23 cellular contexts compared by ENCODE assay signal in the genomic region with DNA sequence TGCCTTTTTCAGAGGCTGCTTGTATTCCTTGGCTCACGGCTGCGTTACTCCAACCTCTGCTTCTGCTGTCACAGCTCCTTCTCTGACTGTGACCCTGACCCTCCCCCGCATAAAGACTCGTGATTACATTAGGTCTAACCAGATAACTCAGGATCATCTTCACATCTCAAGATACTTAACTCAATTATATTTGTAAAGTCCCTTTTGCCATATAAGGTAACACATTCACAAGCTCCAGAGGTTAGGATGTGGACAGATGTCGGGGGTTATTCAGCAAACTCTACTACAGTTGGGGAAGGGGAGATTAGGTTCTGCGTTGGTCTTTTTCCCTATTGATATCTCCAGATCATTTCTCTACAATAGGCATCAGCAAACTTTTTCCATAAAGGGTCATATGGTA.
A peak's percentile ranks its signal among the peaks of the same experiment; 100 is the strongest.
DNase-seq lines count a peak whose midpoint lies in the region; ATAC-seq, FAIRE-seq and TF ChIP-seq lines count a peak whose summit lies in the region.
"Had no signal": no experiment of that assay in that cellular context is flagged by ENCODE, and none has a peak within 500 bp of the region (broad histone marks: within the 10 kb centered on the region; RNA-seq: fewer than 3 reads in every experiment).

No MANE protein-coding gene starts in this region.

- no peaks in the 10 kb centered on the region for H4K20me1 ChIP-seq in HepG2 (ENCODE audit: insufficient read depth, low read length)
- H4K20me1 ChIP-seq: BLaER1 had no signal

- no peak overlapping the region for H2AFZ ChIP-seq in HepG2 (ENCODE audit: low read length)

- POLR2A ChIA-PET in HepG2 (lab: Yijun Ruan, JAX) = interaction anchor here (0.8 to 4.1 kb wide), 2 partner anchors 33 to 40 kb away, joined by 3 to 36 read pairs; no protein-coding TSS in a partner anchor

- no peak for TF ChIP-seq EP300 in HepG2 (IDR thresholded peaks at IDR 0.05; ENCODE audit: low read depth in 2 of 2, low read length in 2 of 2)
- TF ChIP-seq EP300 in HepG2 (CRISPR knock-in tag; IDR thresholded peaks at IDR 0.05; ENCODE audit: borderline replicate concordance) = no peak

- H3K79me2 ChIP-seq in HepG2 (ENCODE audit: insufficient read depth, low read length) = no peaks in the 10 kb centered on the region

- 98% methylated on average over 6 of the region's 6 CpGs for WGBS in HepG2 (ENCODE audit: low lambda C conversion rate)
- WGBS in right lobe of liver (ENCODE audit: insufficient coverage, low coverage, low lambda C conversion rate, missing lambda C conversion rate) = 79% methylated on average over 6 of the region's 6 CpGs

- no peak for TF ChIP-seq CTCF in HepG2 (CRISPR knock-in tag; IDR thresholded peaks at IDR 0.05)
- no peak for TF ChIP-seq CTCF in right lobe of liver (IDR thresholded peaks at IDR 0.05)

- no peak for ATAC-seq in HepG2
- ATAC-seq in right lobe of liver = no peak
- no peak for ATAC-seq in HG03108 (IDR thresholded peaks at IDR 0.05; ENCODE audit: unreplicated experiment)

- TF ChIP-seq POLR2A in HepG2 (IDR thresholded peaks at IDR 0.05; ENCODE audit: insufficient read depth in 1 of 2, low read depth in 2 of 2, low read length in 2 of 2) (no peak), right lobe of liver (IDR thresholded peaks at IDR 0.05) (no peak)

- H3K9ac ChIP-seq in HepG2 (ENCODE audit: insufficient read depth, low read depth, low read length) = no peak overlapping the region
- H3K9ac ChIP-seq: BLaER1 had no signal

- in situ Hi-C loops in HepG2 (cut with HindIII; ENCODE audit: extremely low pct_ligation_motif_present, low pct_unique_long_range_greater_than_20kb) = no loop called here

- H3K4me2 ChIP-seq in HepG2 (ENCODE audit: low read depth, low read length) = no peak overlapping the region
- H3K4me2 ChIP-seq: BLaER1 had no signal

- no peak for DNase-seq in HepG2 (ENCODE audit: low spot score)
- no peak for DNase-seq in right lobe of liver
- peak; percentile 78 for DNase-seq in SK-N-DZ (ENCODE audit: low spot score)
- DNase-seq in LoVo (ENCODE audit: low spot score) = no peak
- DNase-seq: 8988T; ACHN; BE2C; C1 segment of cervical spinal cord; CD4-positive, alpha-beta memory T cell; CD4-positive, CD25-positive, alpha-beta regulatory T cell; CD8-positive, alpha-beta memory T cell; COR-L47; DMS 273 treated with DMSO at 0.1 percent for 48 hours; DMS153; DMS53; DMS79; GF-D8 had no signal

- CTCF ChIA-PET in HepG2 (lab: Yijun Ruan, JAX; ENCODE audit: low intra/inter-chr PET ratio, low total read pairs) = no interaction called here

- H3K27ac ChIP-seq in HepG2 (ENCODE audit: extremely low read length, insufficient read depth, low read length) (no peak overlapping the region), right lobe of liver (no peak overlapping the region)
- H3K27ac ChIP-seq: BLaER1 had no signal

- BruUV-seq in HepG2 (replicated peaks; lab: Mats Ljungman, UMichigan) = no TSS peak

- FAIRE-seq in HepG2 (lab: Jason Lieb, UNC) = no peak
- FAIRE-seq: A204.1, G401.6, GM12892, GM18507 had no signal

- H3K4me1 ChIP-seq in HepG2 (ENCODE audit: insufficient read depth, low read length) (peaks cover 47% of the 10 kb centered on the region), right lobe of liver (peaks cover 0 to 10% (median 0%) of the 10 kb centered on the region in 4 donors)
- H3K4me1 ChIP-seq: BE2C had no signal

- intact Hi-C loops in HepG2 (cut with micrococcal nuclease; ENCODE audit: unreplicated experiment) (loop anchor here (5.0 kb wide), 1 partner anchor 78 kb away; the partner anchor contains the start of gene EVA1A), right lobe of liver (cut with DNase I) (no loop called here)

- H3K9me3 ChIP-seq in HepG2 (ENCODE audit: low read length) = 0 out of 2 replicates have a peak, but pooled peaks cover 6% of the 10 kb centered on the region
- H3K9me3 ChIP-seq in right lobe of liver = no peaks in the 10 kb centered on the region
- H3K9me3 ChIP-seq: BE2C had no signal

- no peaks in the 10 kb centered on the region for H3K36me3 ChIP-seq in HepG2 (replicated peaks in 1 of 2; ENCODE audit: control insufficient read depth in 1 of 2, insufficient read depth in 2 of 2, low read length in 2 of 2)
- H3K36me3 ChIP-seq in right lobe of liver = no peaks in the 10 kb centered on the region
- H3K36me3 ChIP-seq: BE2C, BLaER1 had no signal

- H3K4me3 ChIP-seq in HepG2 (replicated peaks in 1 of 3; ENCODE audit: insufficient read depth in 1 of 3, low read depth in 2 of 3, low read length in 3 of 3) (no peak overlapping the region), right lobe of liver (no peak overlapping the region)
- H3K4me3 ChIP-seq: BLaER1 had no signal

- H3K27me3 ChIP-seq in HepG2 (ENCODE audit: control insufficient read depth in 1 of 2, insufficient read depth in 2 of 2, low read length in 2 of 2) (no peaks in the 10 kb centered on the region), right lobe of liver (no peaks in the 10 kb centered on the region)
- H3K27me3 ChIP-seq: BE2C, BLaER1 had no signal

- TF ChIP-seq RAD21 in HepG2 (CRISPR knock-in tag; IDR thresholded peaks at IDR 0.05) = no peak

TF ChIP-seq in HepG2, 621 proteins besides CTCF, POLR2A, EP300 and RAD21:
- TF ChIP-seq ZNF7 (CRISPR knock-in tag; IDR thresholded peaks at IDR 0.05) (no peak), SRF (IDR thresholded peaks at IDR 0.05; ENCODE audit: low read depth, low read length) (peak; percentile 74)
